In genomic region chr2:60520477-60520876, GRCh38 we compare ENCODE assay signal across 1 cellular context.
TF ChIP-seq lines count a peak whose summit lies in the region.

No MANE protein-coding gene starts in this region.

TF ChIP-seq in WTC11, 78 proteins besides CTCF, POLR2A, EP300 and RAD21 (continued from another document):
- no peak for TF ChIP-seq AFF4 (CRISPR knock-in tag; IDR thresholded peaks at IDR 0.05; ENCODE audit: borderline replicate concordance)
- TF ChIP-seq EMX1 (CRISPR knock-in tag; IDR thresholded peaks at IDR 0.05), result no peak
- TF ChIP-seq TEAD1 (CRISPR knock-in tag; IDR thresholded peaks at IDR 0.05), result no peak
